Comparison of ENCODE assay signal across 22 cellular contexts in genomic region chr5:147179555-147180147, GRCh38. TPM values are rescaled to one million over a fixed set of nuclear protein-coding genes. Genes with fewer than 3 reads are reported as not detected.
"Had no signal": no experiment of that assay in that cellular context is flagged by ENCODE, and none has a peak within 500 bp of the region (broad histone marks: within the 10 kb centered on the region; RNA-seq: fewer than 3 reads in every experiment).

No MANE protein-coding gene starts in this region.

- ATAC-seq: gastrocnemius medialis; heart left ventricle; left cardiac atrium; left lung; naive thymus-derived CD4-positive, alpha-beta T cell; pancreas; right lobe of liver had no signal

- H3K79me2 ChIP-seq: hepatocyte had no signal

- H2AFZ ChIP-seq: hepatocyte had no signal

- H3K4me3 ChIP-seq: colonic mucosa, esophagus muscularis mucosa, gastrocnemius medialis, heart left ventricle, hepatocyte, left lung, pancreas, right lobe of liver, stomach, testis, tibial artery had no signal

- H3K27ac ChIP-seq: colonic mucosa, esophagus muscularis mucosa, gastrocnemius medialis, heart left ventricle, hepatocyte, left lung, neutrophil, pancreas, right lobe of liver, stomach, testis, tibial artery had no signal

- H3K27me3 ChIP-seq: colonic mucosa, esophagus muscularis mucosa, gastrocnemius medialis, heart left ventricle, hepatocyte, left lung, neutrophil, pancreas, right lobe of liver, stomach, testis, tibial artery had no signal

- DNase-seq: colonic mucosa; effector CD8-positive, alpha-beta T cell; endodermal cell; foreskin fibroblast; gastrocnemius medialis; heart left ventricle; left cardiac atrium; left lung; mesenchymal stem cell; naive thymus-derived CD4-positive, alpha-beta T cell; pancreas; right lobe of liver; small intestine; stimulated activated CD4-positive, alpha-beta T cell treated with anti-CD3 and anti-CD28 coated beads, Interleukin-15, amount 100 ng/mL, for 24 hours; stimulated activated CD4-positive, alpha-beta T cell treated with anti-CD3 and anti-CD28 coated beads, Interleukin-2, amount 100 ng/mL, for 48 hours; stimulated activated naive CD4-positive, alpha-beta T cell; stomach; testis; tibial artery had no signal

- H3K36me3 ChIP-seq: colonic mucosa, esophagus muscularis mucosa, gastrocnemius medialis, heart left ventricle, left lung, neutrophil, pancreas, right lobe of liver, stomach, tibial artery had no signal

- H3K4me2 ChIP-seq: hepatocyte had no signal

- H3K9me3 ChIP-seq: colonic mucosa, esophagus muscularis mucosa, gastrocnemius medialis, heart left ventricle, left lung, neutrophil, pancreas, right lobe of liver, stomach, testis, tibial artery had no signal

- H3K4me1 ChIP-seq: colonic mucosa, esophagus muscularis mucosa, gastrocnemius medialis, heart left ventricle, left lung, stomach, testis, tibial artery had no signal

RNA-seq across cellular contexts. Expression of gene STK32A, which starts 55.2 kb away (rescaled TPM):
- total RNA-seq: naive thymus-derived CD4-positive, alpha-beta T cell had no signal
- polyA plus RNA-seq: naive thymus-derived CD4-positive, alpha-beta T cell had no signal
